Comparison of ENCODE assay signal across 16 cellular contexts in the genomic region with DNA sequence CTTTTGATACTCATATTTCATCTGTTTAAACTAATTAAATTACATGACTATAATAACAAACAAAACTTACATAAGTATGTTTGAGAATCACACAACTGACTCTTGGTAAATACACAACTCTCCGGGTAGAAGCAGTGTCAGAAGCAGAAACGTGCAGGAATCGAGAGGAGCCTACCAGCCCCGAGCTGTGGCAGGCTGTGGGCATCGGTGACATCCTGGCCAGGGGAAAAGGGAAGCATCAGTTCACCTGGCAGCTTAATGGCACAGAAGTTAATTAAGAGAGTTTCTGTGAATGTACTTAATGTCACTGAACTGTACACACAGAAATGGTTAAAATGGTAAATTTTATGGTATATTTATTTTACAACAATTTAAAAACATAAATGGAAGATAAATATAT.
DNase-seq lines count a peak whose midpoint lies in the region; ATAC-seq lines count a peak whose summit lies in the region.
"Had no signal": no experiment of that assay in that cellular context is flagged by ENCODE, and none has a peak within 500 bp of the region (broad histone marks: within the 10 kb centered on the region; RNA-seq: fewer than 3 reads in every experiment).

No MANE protein-coding gene starts in this region.

- peak overlapping the region; percentile 59 for H3K4me3 Mint-ChIP-seq in activated CD4-positive, alpha-beta T cell treated with anti-CD3 and anti-CD28 coated beads, Interleukin-2, amount 10 ng/mL, durations not matched to agents 7 days and 5 days
- H3K4me3 Mint-ChIP-seq in activated CD4-positive, alpha-beta memory T cell treated with anti-CD3 and anti-CD28 coated beads, Interleukin-2, amount 10 ng/mL, durations not matched to agents 7 days and 5 days = peak overlapping the region; percentile 33
- peak overlapping the region in 9 of 10 donors; percentile 6 to 79 (median 61) for H3K4me3 Mint-ChIP-seq in naive thymus-derived CD8-positive, alpha-beta T cell

- DNase-seq in activated CD4-positive, alpha-beta T cell treated with anti-CD3 and anti-CD28 coated beads, Interleukin-2, amount 10 ng/mL, durations not matched to agents 7 days and 5 days = peak; percentile 25
- no peak for DNase-seq in activated CD4-positive, alpha-beta T cell treated with anti-CD3 and anti-CD28 coated beads for 4 hours
- DNase-seq in activated CD4-positive, alpha-beta memory T cell treated with anti-CD3 and anti-CD28 coated beads, Interleukin-2, amount 10 ng/mL, durations not matched to agents 7 days and 5 days = peak; percentile 27
- no peak for DNase-seq in naive thymus-derived CD8-positive, alpha-beta T cell
- no peak for DNase-seq in NCI-H446 (lab: John Stamatoyannopoulos, UW)
- DNase-seq in islet precursor cell = no peak
- DNase-seq: COR-L47; dorsolateral prefrontal cortex; head of caudate nucleus; NCI-H1105; NCI-H2171 treated with DMSO at 0.1 percent for 48 hours; stimulated activated CD4-positive, alpha-beta T cell treated with anti-CD3 and anti-CD28 coated beads, Interleukin-1b, Interleukin-23, amount 100 ng/mL, for 48 hours; thyroid gland had no signal

- peak; percentile 32 for ATAC-seq in GM21529 (IDR thresholded peaks at IDR 0.05; ENCODE audit: unreplicated experiment)
- peak; percentile 20 to 46 for ATAC-seq in naive thymus-derived CD8-positive, alpha-beta T cell
- no peak for ATAC-seq in GM21717 (IDR thresholded peaks at IDR 0.05; ENCODE audit: unreplicated experiment)
- ATAC-seq: A549 had no signal

- peak overlapping the region; percentile 89 for H3K27ac Mint-ChIP-seq in activated CD4-positive, alpha-beta T cell treated with anti-CD3 and anti-CD28 coated beads, Interleukin-2, amount 10 ng/mL, durations not matched to agents 7 days and 5 days
- H3K27ac Mint-ChIP-seq in activated CD4-positive, alpha-beta memory T cell treated with anti-CD3 and anti-CD28 coated beads, Interleukin-2, amount 10 ng/mL, durations not matched to agents 7 days and 5 days = peak overlapping the region; percentile 84
- H3K27ac Mint-ChIP-seq in naive thymus-derived CD8-positive, alpha-beta T cell = peak overlapping the region; percentile 49 to 91 (median 82)

- CTCF ChIA-PET in activated CD4-positive, alpha-beta T cell treated with anti-CD3 and anti-CD28 coated beads, Interleukin-2, amount 10 ng/mL, durations not matched to agents 7 days and 5 days (lab: Charles Lee) = interaction anchor here (1.1 to 2.4 kb wide), 6 partner anchors 12 to 312 kb away, joined by 3 to 9 read pairs (median 5); partner anchors contain the start of gene HDDC3
- CTCF ChIA-PET in activated CD4-positive, alpha-beta memory T cell treated with anti-CD3 and anti-CD28 coated beads, Interleukin-2, amount 10 ng/mL, durations not matched to agents 7 days and 5 days (lab: Charles Lee) = interaction anchor here (1.0 to 1.7 kb wide), 6 partner anchors 16 to 300 kb away, joined by 3 to 7 read pairs (median 4); no protein-coding TSS in a partner anchor

- H3K27me3 Mint-ChIP-seq in activated CD4-positive, alpha-beta T cell treated with anti-CD3 and anti-CD28 coated beads, Interleukin-2, amount 10 ng/mL, durations not matched to agents 7 days and 5 days = no peaks in the 10 kb centered on the region
- no peaks in the 10 kb centered on the region for H3K27me3 Mint-ChIP-seq in activated CD4-positive, alpha-beta memory T cell treated with anti-CD3 and anti-CD28 coated beads, Interleukin-2, amount 10 ng/mL, durations not matched to agents 7 days and 5 days
- no peaks in the 10 kb centered on the region for H3K27me3 Mint-ChIP-seq in naive thymus-derived CD8-positive, alpha-beta T cell

- POLR2A ChIA-PET in activated CD4-positive, alpha-beta T cell treated with anti-CD3 and anti-CD28 coated beads, Interleukin-2, amount 10 ng/mL, durations not matched to agents 7 days and 5 days (lab: Charles Lee) = interaction anchor here (0.5 kb wide), 1 partner anchor 250 kb away, joined by 7 read pairs; no protein-coding TSS in a partner anchor
- POLR2A ChIA-PET in activated CD4-positive, alpha-beta memory T cell treated with anti-CD3 and anti-CD28 coated beads, Interleukin-2, amount 10 ng/mL, durations not matched to agents 7 days and 5 days (lab: Charles Lee) = interaction anchor here (0.9 to 2.8 kb wide), 7 partner anchors 9 to 315 kb away, joined by 3 to 13 read pairs (median 4); partner anchors contain the start of genes BLM, CRTC3 and UNC45A
- POLR2A ChIA-PET in naive thymus-derived CD8-positive, alpha-beta T cell (lab: Charles Lee) = no interaction called here

- no peaks in the 10 kb centered on the region for H3K9me3 Mint-ChIP-seq in activated CD4-positive, alpha-beta T cell treated with anti-CD3 and anti-CD28 coated beads, Interleukin-2, amount 10 ng/mL, durations not matched to agents 7 days and 5 days
- H3K9me3 Mint-ChIP-seq in activated CD4-positive, alpha-beta memory T cell treated with anti-CD3 and anti-CD28 coated beads, Interleukin-2, amount 10 ng/mL, durations not matched to agents 7 days and 5 days = no peaks in the 10 kb centered on the region
- no peaks in the 10 kb centered on the region for H3K9me3 Mint-ChIP-seq in naive thymus-derived CD8-positive, alpha-beta T cell

- H3K4me1 Mint-ChIP-seq in activated CD4-positive, alpha-beta T cell treated with anti-CD3 and anti-CD28 coated beads, Interleukin-2, amount 10 ng/mL, durations not matched to agents 7 days and 5 days = peaks cover 36% of the 10 kb centered on the region
- peaks cover 36% of the 10 kb centered on the region for H3K4me1 Mint-ChIP-seq in activated CD4-positive, alpha-beta memory T cell treated with anti-CD3 and anti-CD28 coated beads, Interleukin-2, amount 10 ng/mL, durations not matched to agents 7 days and 5 days
- H3K4me1 Mint-ChIP-seq in naive thymus-derived CD8-positive, alpha-beta T cell = peaks cover 15 to 29% (median 20%) of the 10 kb centered on the region in 4 donors

- H3K36me3 Mint-ChIP-seq in activated CD4-positive, alpha-beta T cell treated with anti-CD3 and anti-CD28 coated beads, Interleukin-2, amount 10 ng/mL, durations not matched to agents 7 days and 5 days (ENCODE audit: low read depth) = peaks cover 56% of the 10 kb centered on the region
- H3K36me3 Mint-ChIP-seq in activated CD4-positive, alpha-beta memory T cell treated with anti-CD3 and anti-CD28 coated beads, Interleukin-2, amount 10 ng/mL, durations not matched to agents 7 days and 5 days (ENCODE audit: low read depth) = peaks cover 43% of the 10 kb centered on the region
- H3K36me3 Mint-ChIP-seq in naive thymus-derived CD8-positive, alpha-beta T cell = peaks cover 11 to 51% (median 21%) of the 10 kb centered on the region in 3 donors

Comparison
In these comparisons a context has a peak if more than half of its experiments do, and no peak if none do; other contexts are left out.
1. DNase-seq: peak in activated CD4-positive, alpha-beta T cell treated with anti-CD3 and anti-CD28 coated beads, Interleukin-2, amount 10 ng/mL, durations not matched to agents 7 days and 5 days (single experiment) and activated CD4-positive, alpha-beta memory T cell treated with anti-CD3 and anti-CD28 coated beads, Interleukin-2, amount 10 ng/mL, durations not matched to agents 7 days and 5 days (single experiment); none in activated CD4-positive, alpha-beta T cell treated with anti-CD3 and anti-CD28 coated beads for 4 hours (0 of 2), naive thymus-derived CD8-positive, alpha-beta T cell (0 of 10), NCI-H446 (0 of 2) and islet precursor cell (single experiment).
2. Peak in every context shown above with its lines, with median percentiles within 50 percentile points of each other: H3K27ac Mint-ChIP-seq and H3K4me3 Mint-ChIP-seq.